In the genomic region with DNA sequence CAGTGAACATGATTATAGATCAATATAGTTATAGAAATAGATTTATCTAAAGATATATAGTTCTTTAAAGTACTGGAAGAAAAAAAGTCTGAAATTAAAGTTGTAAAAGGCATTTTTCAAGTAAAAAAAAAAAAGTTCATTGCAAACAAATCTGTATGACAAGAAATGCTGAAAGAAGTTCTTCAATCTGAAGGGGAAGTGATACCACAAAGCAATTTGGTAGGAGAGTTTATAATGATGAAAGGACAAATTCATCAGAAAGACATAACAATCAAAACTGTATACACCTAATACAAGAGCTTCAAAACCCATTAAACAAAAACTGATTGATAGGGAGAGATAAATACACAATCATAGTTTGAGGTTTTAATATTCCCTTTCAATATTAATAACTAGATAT, we compare ENCODE assay signal across 19 cellular contexts.
"Had no signal": no experiment of that assay in that cellular context is flagged by ENCODE, and none has a peak within 500 bp of the region (broad histone marks: within the 10 kb centered on the region; RNA-seq: fewer than 3 reads in every experiment).

No MANE protein-coding gene starts in this region.

- H3K9me3 Mint-ChIP-seq: immature natural killer cell; stimulated activated effector memory CD8-positive, alpha-beta T cell treated with anti-CD3 and anti-CD28 coated beads, Interleukin-12 subunit alpha, Interleukin-12 subunit beta, amount 100 ng/mL, for 72 hours had no signal

- H3K4me1 Mint-ChIP-seq: mesothelial cell of epicardium, nephron, neural progenitor cell had no signal

- ATAC-seq: left lobe of liver; mucosa of descending colon; naive thymus-derived CD4-positive, alpha-beta T cell; right cardiac atrium; stimulated activated effector memory CD8-positive, alpha-beta T cell treated with anti-CD3 and anti-CD28 coated beads, Interleukin-12 subunit alpha, Interleukin-12 subunit beta, amount 100 ng/mL, for 72 hours had no signal

- H3K36me3 Mint-ChIP-seq: immature natural killer cell; neural progenitor cell; stimulated activated effector memory CD8-positive, alpha-beta T cell treated with anti-CD3 and anti-CD28 coated beads, Interleukin-12 subunit alpha, Interleukin-12 subunit beta, amount 100 ng/mL, for 72 hours had no signal

- H3K4me3 Mint-ChIP-seq: immature natural killer cell; mesothelial cell of epicardium; naive thymus-derived CD4-positive, alpha-beta T cell; nephron; neural progenitor cell; stimulated activated effector memory CD8-positive, alpha-beta T cell treated with anti-CD3 and anti-CD28 coated beads, Interleukin-12 subunit alpha, Interleukin-12 subunit beta, amount 100 ng/mL, for 72 hours had no signal

- H3K27me3 Mint-ChIP-seq: naive thymus-derived CD4-positive, alpha-beta T cell had no signal

- H3K27ac Mint-ChIP-seq: immature natural killer cell; mesothelial cell of epicardium; naive thymus-derived CD4-positive, alpha-beta T cell; nephron; neural progenitor cell; stimulated activated effector memory CD8-positive, alpha-beta T cell treated with anti-CD3 and anti-CD28 coated beads, Interleukin-12 subunit alpha, Interleukin-12 subunit beta, amount 100 ng/mL, for 72 hours had no signal

- DNase-seq: cortex of kidney; hypothalamus; immature natural killer cell; mesenchymal stem cell; mucosa of descending colon; naive thymus-derived CD4-positive, alpha-beta T cell; right cardiac atrium; sigmoid colon; stimulated activated CD4-positive, alpha-beta T cell treated with anti-CD3 and anti-CD28 coated beads, Interleukin-2, amount 100 ng/mL, for 24 hours; stimulated activated CD4-positive, alpha-beta T cell treated with anti-CD3 and anti-CD28 coated beads, Interleukin-4, amount 100 ng/mL, for 24 hours; stimulated activated naive CD4-positive, alpha-beta T cell treated with Interleukin-2 at 50 U/mL for 16 hours; stomach; thyroid gland; trophoblast cell had no signal
